Comparison of ENCODE assay signal across 10 cellular contexts in genomic region chr1:145917595-145917994, GRCh38. TPM values are rescaled to one million over a fixed set of nuclear protein-coding genes. Genes with fewer than 3 reads are reported as not detected.
DNase-seq lines count a peak whose midpoint lies in the region; ATAC-seq and TF ChIP-seq lines count a peak whose summit lies in the region.
"Had no signal": no experiment of that assay in that cellular context is flagged by ENCODE, and none has a peak within 500 bp of the region (broad histone marks: within the 10 kb centered on the region; RNA-seq: fewer than 3 reads in every experiment).

No MANE protein-coding gene starts in this region.

- no peak for TF ChIP-seq POLR2A in right lobe of liver (IDR thresholded peaks at IDR 0.05)
- no peak for TF ChIP-seq POLR2A in thyroid gland (IDR thresholded peaks at IDR 0.05)

- H3K27ac Mint-ChIP-seq in activated T-cell treated with anti-CD3 and anti-CD28 coated beads, Interleukin-2, amount 50 U/mL, for 24 hours: peak overlapping the region; percentile 97

- H3K9me3 Mint-ChIP-seq in activated T-cell treated with anti-CD3 and anti-CD28 coated beads, Interleukin-2, amount 50 U/mL, for 24 hours: no peaks in the 10 kb centered on the region

- TF ChIP-seq CTCF in ascending aorta (IDR thresholded peaks at IDR 0.05) (no peak), right lobe of liver (IDR thresholded peaks at IDR 0.05) (no peak), thyroid gland (IDR thresholded peaks at IDR 0.05) (no peak)

- H3K4me3 Mint-ChIP-seq in activated T-cell treated with anti-CD3 and anti-CD28 coated beads, Interleukin-2, amount 50 U/mL, for 24 hours: peak overlapping the region; percentile 93

- peaks cover 74% of the 10 kb centered on the region for H3K36me3 Mint-ChIP-seq in activated T-cell treated with anti-CD3 and anti-CD28 coated beads, Interleukin-2, amount 50 U/mL, for 24 hours (ENCODE audit: low read depth)

- WGBS in right lobe of liver (ENCODE audit: insufficient coverage, low coverage, low lambda C conversion rate, missing lambda C conversion rate): 56% methylated on average over 5 of the region's 5 CpGs
- 73 to 83% methylated on average over 5 of the region's 5 CpGs for WGBS in thyroid gland, 2 donors

- H3K4me3 ChIP-seq in ascending aorta (peak overlapping the region; percentile 76 to 91), right lobe of liver (peak overlapping the region; percentile 88 to 95 (median 92)), thyroid gland (replicated peaks in 1 of 3) (peak overlapping the region in 2 of 3 donors; percentile 80 to 88)

- H3K4me1 ChIP-seq in ascending aorta: peaks cover 7 to 24% of the 10 kb centered on the region in 2 donors
- H3K4me1 ChIP-seq in right lobe of liver: peaks cover 0 to 15% (median 6%) of the 10 kb centered on the region in 4 donors
- peaks cover 17 to 19% of the 10 kb centered on the region in 2 donors for H3K4me1 ChIP-seq in thyroid gland

- H3K4me1 Mint-ChIP-seq in activated T-cell treated with anti-CD3 and anti-CD28 coated beads, Interleukin-2, amount 50 U/mL, for 24 hours (ENCODE audit: low read depth): peaks cover 63% of the 10 kb centered on the region

- DNase-seq in activated T-cell treated with anti-CD3 and anti-CD28 coated beads, Interleukin-2, amount 50 U/mL, for 24 hours: no peak
- DNase-seq in activated T-cell treated with anti-CD3 and anti-CD28 coated beads, Interleukin-2, amount 50 U/mL, for 1 hour: no peak
- no peak for DNase-seq in ascending aorta (ENCODE audit: low spot score in 2 of 2)
- no peak for DNase-seq in right lobe of liver
- no peak for DNase-seq in thyroid gland
- no peak for DNase-seq in H4 (ENCODE audit: low spot score)
- DNase-seq in effector CD4-positive, alpha-beta T cell: no peak
- DNase-seq: cortex of kidney, DMS79 had no signal

- ATAC-seq in right lobe of liver: no peak
- ATAC-seq in GM21381 (IDR thresholded peaks at IDR 0.05; ENCODE audit: unreplicated experiment): no peak

- H3K27me3 ChIP-seq in ascending aorta (no peaks in the 10 kb centered on the region), right lobe of liver (no peaks in the 10 kb centered on the region), thyroid gland (no peaks in the 10 kb centered on the region)

- intact Hi-C loops in ascending aorta (cut with DNase I) (no loop called here), right lobe of liver (cut with DNase I) (no loop called here), thyroid gland (cut with DNase I) (loop anchor here (5.0 kb wide), 1 partner anchor 40 kb away; the partner anchor contains the start of gene LIX1L)

- H3K27ac ChIP-seq in ascending aorta (peak overlapping the region; percentile 80 to 92), right lobe of liver (peak overlapping the region in 2 of 3 donors; percentile 73 to 91), thyroid gland (peak overlapping the region in 2 of 3 donors; percentile 94 to 96)

- H3K9me3 ChIP-seq in ascending aorta: no peaks in the 10 kb centered on the region
- no peaks in the 10 kb centered on the region for H3K9me3 ChIP-seq in right lobe of liver
- no peaks in the 10 kb centered on the region for H3K9me3 ChIP-seq in thyroid gland

- H3K27me3 Mint-ChIP-seq in activated T-cell treated with anti-CD3 and anti-CD28 coated beads, Interleukin-2, amount 50 U/mL, for 24 hours: no peaks in the 10 kb centered on the region

- peaks cover 20 to 31% of the 10 kb centered on the region in 2 donors for H3K36me3 ChIP-seq in ascending aorta
- peaks cover 0 to 23% (median 10%) of the 10 kb centered on the region in 4 donors for H3K36me3 ChIP-seq in right lobe of liver
- peaks cover 0 to 11% of the 10 kb centered on the region in 2 donors for H3K36me3 ChIP-seq in thyroid gland

RNA-seq across cellular contexts. Expression of gene PEX11B, which starts 0.9 kb away (rescaled TPM):
- total RNA-seq in ascending aorta (11.2 TPM), right lobe of liver (10 to 100 TPM; 12.3 to 23.0 (median 15.2) TPM), thyroid gland (10 to 100 TPM; 30.6 to 42.1 (median 37.3) TPM)
- total RNA-seq in H4 (2014; rRNA removed; shearing (Covaris generic)): 24.4 and 37.4 TPM in 2 replicates

RNA-seq across cellular contexts. Expression of gene ITGA10, which starts 7.7 kb away (rescaled TPM):
- 83.1 TPM for total RNA-seq in ascending aorta
- total RNA-seq in right lobe of liver: 1 to 10 TPM in 3 of 6 experiments, under 1 TPM in 3; 0.50 to 2.3 (median 0.85) TPM
- total RNA-seq in thyroid gland: 1 to 10 TPM; 3.0 to 7.3 (median 5.0) TPM
- total RNA-seq in H4 (2014; rRNA removed; shearing (Covaris generic)): 0.08 and 0.27 TPM in 2 replicates

RNA-seq across cellular contexts. Expression of gene RBM8A, which starts 9.7 kb away (rescaled TPM):
- total RNA-seq in ascending aorta (48.9 TPM), right lobe of liver (10 to 100 TPM; 41.1 to 68.4 (median 56.3) TPM), thyroid gland (100 to 1,000 TPM; 108 to 143 (median 124) TPM)
- 335 and 394 TPM in 2 replicates for total RNA-seq in H4 (2014; rRNA removed; shearing (Covaris generic))

RNA-seq across cellular contexts. Expression of gene ANKRD35, which starts 31.9 kb away (rescaled TPM):
- 19.9 TPM for total RNA-seq in ascending aorta
- 1 to 10 TPM; 1.1 to 2.5 (median 1.6) TPM for total RNA-seq in right lobe of liver
- total RNA-seq in thyroid gland: 1 to 10 TPM in 3 of 4 donors, under 1 TPM in 1; 0.58 to 3.8 (median 1.7) TPM
- total RNA-seq in H4 (2014; rRNA removed; shearing (Covaris generic)): not detected in 2 replicates

RNA-seq across cellular contexts. Expression of gene LIX1L, which starts 40.2 kb away (rescaled TPM):
- total RNA-seq in ascending aorta: 44.0 TPM
- total RNA-seq in right lobe of liver: 10 to 100 TPM; 10.6 to 11.9 (median 11.0) TPM
- 10 to 100 TPM; 18.7 to 26.9 (median 20.3) TPM for total RNA-seq in thyroid gland
- 15.1 and 18.7 TPM in 2 replicates for total RNA-seq in H4 (2014; rRNA removed; shearing (Covaris generic))

Comparison
In these comparisons a context has a peak if more than half of its experiments do, and no peak if none do; other contexts are left out.
1. RNA of gene ITGA10, which starts 7.7 kb away (total RNA-seq): 83.1 TPM in ascending aorta (single experiment); 3.0 to 7.3 TPM in thyroid gland, 0.50 to 2.3 TPM in right lobe of liver and 0.08 to 0.27 TPM in H4; every median in the first group is over 10 times any median in the second.
2. Peak in every context shown above with its lines, with median percentiles within 50 percentile points of each other: H3K27ac ChIP-seq and H3K4me3 ChIP-seq.